ENCODE assay signal across 10 cellular contexts in genomic region chr4:48339642-48340041, GRCh38. TPM values are rescaled to one million over a fixed set of nuclear protein-coding genes. Genes with fewer than 3 reads are reported as not detected.
A peak's percentile ranks its signal among the peaks of the same experiment; 100 is the strongest.
DNase-seq lines count a peak whose midpoint lies in the region; ATAC-seq and TF ChIP-seq lines count a peak whose summit lies in the region.
"Had no signal": no experiment of that assay in that cellular context is flagged by ENCODE, and none has a peak within 500 bp of the region (broad histone marks: within the 10 kb centered on the region; RNA-seq: fewer than 3 reads in every experiment).

No MANE protein-coding gene starts in this region.

- no peaks in the 10 kb centered on the region for H3K27me3 ChIP-seq in heart right ventricle
- no peaks in the 10 kb centered on the region for H3K27me3 ChIP-seq in right atrium auricular region
- no peaks in the 10 kb centered on the region for H3K27me3 ChIP-seq in adipocyte (replicated peaks; ENCODE audit: control insufficient read depth, insufficient read depth, low read length)
- no peaks in the 10 kb centered on the region for H3K27me3 ChIP-seq in mesenchymal stem cell (ENCODE audit: control insufficient read depth in 1 of 2, insufficient read depth in 1 of 2, low read length in 2 of 2)
- no peaks in the 10 kb centered on the region for H3K27me3 ChIP-seq in vagina
- H3K27me3 ChIP-seq: tibial nerve had no signal

- ATAC-seq in heart right ventricle, result no peak
- no peak for ATAC-seq in HG03469 (IDR thresholded peaks at IDR 0.05; ENCODE audit: unreplicated experiment)

- H3K9me3 ChIP-seq in heart right ventricle (no peaks in the 10 kb centered on the region), right atrium auricular region (no peaks in the 10 kb centered on the region), adipocyte (ENCODE audit: control insufficient read depth, low read length) (no peaks in the 10 kb centered on the region), mesenchymal stem cell (ENCODE audit: control insufficient read depth, low read length) (no peaks in the 10 kb centered on the region), vagina (no peaks in the 10 kb centered on the region)
- H3K9me3 ChIP-seq: tibial nerve had no signal

- H3K4me3 ChIP-seq in heart right ventricle (no peak overlapping the region), right atrium auricular region (no peak overlapping the region), adipocyte (ENCODE audit: low read length) (peak overlapping the region; percentile 89), mesenchymal stem cell (ENCODE audit: insufficient read depth in 1 of 2, low read depth in 1 of 2, low read length in 2 of 2) (peak overlapping the region in 1 of 2 experiments; percentile 82), vagina (no peak overlapping the region)

- H3K9ac ChIP-seq in adipocyte (ENCODE audit: low read length), result peak overlapping the region; percentile 97
- H3K9ac ChIP-seq in mesenchymal stem cell (ENCODE audit: low read length), result peak overlapping the region; percentile 97

- in situ Hi-C loops in KBM-7 (cut with MboI; ENCODE audit: low pct_unique_long_range_greater_than_20kb, low sequenced_read_pairs), result no loop called here

- peak overlapping the region in 6 of 10 donors; percentile 90 to 99 (median 99) for H3K27ac ChIP-seq in heart right ventricle
- H3K27ac ChIP-seq in right atrium auricular region, result peak overlapping the region in 1 of 2 donors; percentile 94
- H3K27ac ChIP-seq in mesenchymal stem cell (ENCODE audit: low read length, poor library complexity, severe bottlenecking), result peak overlapping the region; percentile 99
- H3K27ac ChIP-seq in vagina, result peak overlapping the region; percentile 90

- H4K8ac ChIP-seq in mesenchymal stem cell (ENCODE audit: low read length), result no peak overlapping the region

- DNase-seq in heart right ventricle (no peak), right atrium auricular region (ENCODE audit: low spot score) (no peak), adipocyte (ENCODE audit: low read depth) (no peak), mesenchymal stem cell (peak; percentile 14), vagina (ENCODE audit: extremely low spot score in 2 of 2) (no peak), HuH-7.5 (ENCODE audit: low spot score) (no peak), KBM-7 (no peak)
- DNase-seq: T1000 had no signal

- no peak overlapping the region for H2AK5ac ChIP-seq in mesenchymal stem cell (ENCODE audit: low read length, severe bottlenecking)

- no peak for TF ChIP-seq POLR2A in vagina (IDR thresholded peaks at IDR 0.05)

- H3K18ac ChIP-seq in mesenchymal stem cell (ENCODE audit: low read depth in 1 of 2, low read length in 2 of 2), result no peak overlapping the region

- no peak overlapping the region for H4K91ac ChIP-seq in mesenchymal stem cell (ENCODE audit: low read length)

- peak overlapping the region in 1 of 2 experiments; percentile 28 for H3K4ac ChIP-seq in mesenchymal stem cell (ENCODE audit: low read depth in 1 of 2, low read length in 2 of 2)

- no peak overlapping the region for H2AFZ ChIP-seq in mesenchymal stem cell (ENCODE audit: low read depth, low read length)

- no peak overlapping the region for H2BK12ac ChIP-seq in mesenchymal stem cell (ENCODE audit: low read length in 2 of 2)

- no peak overlapping the region for H3K23ac ChIP-seq in mesenchymal stem cell (ENCODE audit: low read length in 2 of 2)

- TF ChIP-seq CTCF in heart right ventricle (IDR thresholded peaks at IDR 0.05) (no peak), right atrium auricular region (IDR thresholded peaks at IDR 0.05) (no peak), vagina (IDR thresholded peaks at IDR 0.05) (no peak)

- H2BK5ac ChIP-seq in mesenchymal stem cell (ENCODE audit: low read depth, low read length, poor library complexity, severe bottlenecking), result no peak overlapping the region

- WGBS in heart right ventricle, 2 donors, result 88 to 90% methylated on average over 7 of the region's 7 CpGs
- WGBS in mesenchymal stem cell, result 95% methylated on average over 4 of the region's 7 CpGs

- H3K4me1 ChIP-seq in heart right ventricle, result peaks cover 0 to 42% (median 29%) of the 10 kb centered on the region in 9 donors
- H3K4me1 ChIP-seq in right atrium auricular region, result peaks cover 0 to 26% of the 10 kb centered on the region in 2 donors
- H3K4me1 ChIP-seq in adipocyte (ENCODE audit: control insufficient read depth, insufficient read depth, low read length), result peaks cover 42% of the 10 kb centered on the region
- no peaks in the 10 kb centered on the region for H3K4me1 ChIP-seq in mesenchymal stem cell (ENCODE audit: control insufficient read depth, insufficient read depth, low read depth, low read length)
- H3K4me1 ChIP-seq in vagina, result peaks cover 37% of the 10 kb centered on the region

- H2BK120ac ChIP-seq in mesenchymal stem cell (ENCODE audit: low read depth, low read length), result no peak overlapping the region

- no peak overlapping the region for H2BK15ac ChIP-seq in mesenchymal stem cell (ENCODE audit: low read depth, poor library complexity, severe bottlenecking)

- intact Hi-C loops in heart right ventricle (cut with DNase I) (loop anchor here in 1 of 10 donors (5.0 kb wide), 1 partner anchor 493 kb away; the partner anchor contains the start of gene OCIAD1), vagina (cut with DNase I) (no loop called here)

- H3K36me3 ChIP-seq in heart right ventricle (no peaks in the 10 kb centered on the region), right atrium auricular region (no peaks in the 10 kb centered on the region), adipocyte (ENCODE audit: control insufficient read depth, insufficient read depth, low read length, severe bottlenecking) (no peaks in the 10 kb centered on the region), mesenchymal stem cell (ENCODE audit: control insufficient read depth in 1 of 2, insufficient read depth in 2 of 2, low read depth in 1 of 2, low read length in 2 of 2) (no peaks in the 10 kb centered on the region), vagina (no peaks in the 10 kb centered on the region)
- H3K36me3 ChIP-seq: tibial nerve had no signal

- no peak overlapping the region for H3K4me2 ChIP-seq in mesenchymal stem cell (ENCODE audit: low read length, poor library complexity, severe bottlenecking)

- peaks cover 8% of the 10 kb centered on the region for H3K79me1 ChIP-seq in mesenchymal stem cell (replicated peaks; ENCODE audit: low read length, poor library complexity, severe bottlenecking)

- no peak overlapping the region for H3K14ac ChIP-seq in mesenchymal stem cell (ENCODE audit: low read length in 2 of 2)

RNA-seq across cellular contexts. Expression of gene SLAIN2, which starts 1.7 kb away (rescaled TPM):
- total RNA-seq in heart right ventricle (100 to 1,000 TPM; 100 to 185 (median 135) TPM), right atrium auricular region (100 to 1,000 TPM in 1 of 2 donors, 10 to 100 TPM in 1; 82.1 to 199 TPM), vagina (39.5 TPM)
- 10 to 100 TPM; 16.4 to 45.8 TPM for polyA plus RNA-seq in heart right ventricle
- polyA plus RNA-seq in mesenchymal stem cell (2013, experiment 1 of 2), result 121 TPM
- polyA plus RNA-seq in mesenchymal stem cell (2013, experiment 2 of 2), result 120 TPM
